In genomic region chr4:182380701-182381295, GRCh38 we compare ENCODE assay signal across 13 cellular contexts.
"Had no signal": no experiment of that assay in that cellular context is flagged by ENCODE, and none has a peak within 500 bp of the region (broad histone marks: within the 10 kb centered on the region; RNA-seq: fewer than 3 reads in every experiment).

No MANE protein-coding gene starts in this region.

- H3K36me3 ChIP-seq: colonic mucosa, heart right ventricle had no signal

- H3K27me3 ChIP-seq: colonic mucosa had no signal

- H3K4me3 ChIP-seq: colonic mucosa, heart right ventricle, mucosa of descending colon had no signal

- H3K4me1 ChIP-seq: colonic mucosa, heart right ventricle had no signal

- H3K27ac ChIP-seq: colonic mucosa, heart right ventricle had no signal

- ATAC-seq: heart right ventricle; mucosa of descending colon; natural killer cell treated with Interleukin-12 subunit alpha and Interleukin-12 subunit beta and Interleukin-15 and Interleukin-18, amount 100 ng/mL, for 72 hours; right cardiac atrium had no signal

- DNase-seq: activated CD4-positive, alpha-beta T cell treated with anti-CD3 and anti-CD28 coated beads for 1 hour; activated CD4-positive, alpha-beta T cell treated with anti-CD3 and anti-CD28 coated beads, Interleukin-2, amount 50 U/mL, for 4 hours; activated naive CD4-positive, alpha-beta T cell treated with anti-CD3 and anti-CD28 coated beads for 36 hours; activated T-cell treated with anti-CD3 and anti-CD28 coated beads, Interleukin-2, amount 50 U/mL, for 1 hour; caudate nucleus; colonic mucosa; heart right ventricle; mucosa of descending colon; occipital lobe; right cardiac atrium; T-helper 1 cell; T1000 had no signal

- H3K9me3 ChIP-seq: colonic mucosa, heart right ventricle, mucosa of descending colon had no signal
